1 cellular context compared by ENCODE assay signal in the genomic region with DNA sequence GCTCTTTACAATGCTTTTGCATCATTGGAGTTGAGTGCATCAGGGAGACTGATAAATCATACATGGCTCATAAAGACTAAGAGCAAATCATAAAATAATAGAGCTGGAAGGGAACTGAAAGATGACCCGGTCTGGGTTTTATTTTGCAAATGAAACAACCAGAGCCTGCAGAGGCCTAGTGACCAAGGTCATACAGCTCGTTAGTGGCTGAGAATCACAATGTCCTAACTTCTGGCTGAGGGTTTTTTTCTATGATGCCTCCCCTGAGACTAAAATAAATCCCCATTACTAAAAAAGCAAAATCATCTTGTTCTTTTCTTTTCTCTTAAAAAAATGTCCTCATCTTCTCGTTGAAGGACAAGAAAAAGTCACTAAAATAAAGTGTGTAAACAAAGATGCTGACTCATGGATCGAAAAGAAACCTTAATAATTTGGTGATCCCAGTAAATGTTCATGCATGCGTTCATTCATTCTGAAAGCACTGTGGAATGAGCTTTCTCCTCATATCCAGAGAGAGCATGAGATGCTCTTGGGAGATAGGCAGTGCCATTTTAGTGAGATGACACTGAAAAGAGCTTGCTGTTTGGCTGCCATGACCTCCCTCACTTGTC.
TF ChIP-seq lines count a peak whose summit lies in the region.

No MANE protein-coding gene starts in this region.

TF ChIP-seq in H1, 55 proteins besides CTCF, POLR2A, EP300 and RAD21 (continued from another document):
- TF ChIP-seq KDM5A (IDR thresholded peaks at IDR 0.05; ENCODE audit: low read length) (no peak), GTF2F1 (IDR thresholded peaks at IDR 0.05; ENCODE audit: borderline replicate concordance, low read depth, low read length) (no peak), KDM4A (IDR thresholded peaks at IDR 0.05; ENCODE audit: low read depth, low read length, severe bottlenecking) (no peak), BCL11A (IDR thresholded peaks at IDR 0.05; ENCODE audit: low read depth in 2 of 2, low read length in 2 of 2) (no peak), ZNF274 (IDR thresholded peaks at IDR 0.05; ENCODE audit: borderline replicate concordance, extremely low read depth, low read length) (no peak), RXRA (IDR thresholded peaks at IDR 0.05; ENCODE audit: insufficient read depth, low read depth, low read length) (no peak)
TF ChIP-seq in H1: peak in this region for 0.
